In the genomic region with DNA sequence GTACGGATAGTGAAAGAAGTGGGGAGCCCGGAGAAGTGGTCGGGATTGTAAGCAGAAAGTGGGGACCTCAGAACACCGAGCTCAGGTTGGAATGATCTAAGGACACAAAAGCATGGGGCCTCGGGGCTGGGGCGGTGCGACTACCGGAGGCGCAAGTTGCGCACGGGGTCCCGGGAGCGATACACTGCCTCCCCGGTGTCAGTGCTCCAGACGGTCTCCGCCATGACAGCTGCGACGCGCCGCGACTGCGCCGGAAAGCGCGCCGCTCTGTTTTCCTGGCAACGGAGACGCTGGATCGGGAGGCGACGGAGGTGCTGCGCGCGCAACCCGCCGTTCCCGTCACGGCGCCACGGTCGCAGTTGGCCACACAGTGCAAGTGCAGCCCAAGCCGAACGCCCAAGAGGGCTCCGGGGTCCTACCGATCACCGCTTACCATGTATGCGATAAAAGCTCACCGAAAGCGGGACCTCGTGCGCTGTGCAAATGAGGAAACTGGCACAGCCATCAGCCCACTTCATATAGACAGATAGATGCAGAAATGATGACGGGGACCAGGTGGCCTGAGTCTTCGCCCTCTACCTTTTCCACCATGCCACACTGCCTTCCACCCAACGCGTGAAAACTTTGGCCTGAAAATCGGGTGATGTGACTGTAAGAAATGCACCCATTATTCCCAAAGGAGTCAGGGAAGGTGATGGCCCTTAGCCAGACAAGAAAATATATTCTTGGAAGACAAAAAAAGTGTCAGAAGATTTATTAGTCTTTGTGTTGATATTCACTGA, we compare ENCODE assay signal across 1 cellular context.
A peak's percentile ranks its signal among the peaks of the same experiment; 100 is the strongest.
TF ChIP-seq lines count a peak whose summit lies in the region.

A gene (minus strand): TSS at position 249 of the 782 bp plus-strand sequence. CDS start 25 bp downstream, at position 224.

TF ChIP-seq in K562, 482 proteins besides CTCF, POLR2A, EP300 and RAD21 (continued from another document and continues in another):
- TF ChIP-seq, protein P1, sequence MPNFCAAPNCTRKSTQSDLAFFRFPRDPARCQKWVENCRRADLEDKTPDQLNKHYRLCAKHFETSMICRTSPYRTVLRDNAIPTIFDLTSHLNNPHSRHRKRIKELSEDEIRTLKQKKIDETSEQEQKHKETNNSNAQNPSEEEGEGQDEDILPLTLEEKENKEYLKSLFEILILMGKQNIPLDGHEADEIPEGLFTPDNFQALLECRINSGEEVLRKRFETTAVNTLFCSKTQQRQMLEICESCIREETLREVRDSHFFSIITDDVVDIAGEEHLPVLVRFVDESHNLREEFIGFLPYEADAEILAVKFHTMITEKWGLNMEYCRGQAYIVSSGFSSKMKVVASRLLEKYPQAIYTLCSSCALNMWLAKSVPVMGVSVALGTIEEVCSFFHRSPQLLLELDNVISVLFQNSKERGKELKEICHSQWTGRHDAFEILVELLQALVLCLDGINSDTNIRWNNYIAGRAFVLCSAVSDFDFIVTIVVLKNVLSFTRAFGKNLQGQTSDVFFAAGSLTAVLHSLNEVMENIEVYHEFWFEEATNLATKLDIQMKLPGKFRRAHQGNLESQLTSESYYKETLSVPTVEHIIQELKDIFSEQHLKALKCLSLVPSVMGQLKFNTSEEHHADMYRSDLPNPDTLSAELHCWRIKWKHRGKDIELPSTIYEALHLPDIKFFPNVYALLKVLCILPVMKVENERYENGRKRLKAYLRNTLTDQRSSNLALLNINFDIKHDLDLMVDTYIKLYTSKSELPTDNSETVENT (CRISPR knock-in tag; IDR thresholded peaks at IDR 0.05), result 0 out of 2 replicates have a peak, but pooled peaks have one; percentile 40
- TF ChIP-seq, protein P2, sequence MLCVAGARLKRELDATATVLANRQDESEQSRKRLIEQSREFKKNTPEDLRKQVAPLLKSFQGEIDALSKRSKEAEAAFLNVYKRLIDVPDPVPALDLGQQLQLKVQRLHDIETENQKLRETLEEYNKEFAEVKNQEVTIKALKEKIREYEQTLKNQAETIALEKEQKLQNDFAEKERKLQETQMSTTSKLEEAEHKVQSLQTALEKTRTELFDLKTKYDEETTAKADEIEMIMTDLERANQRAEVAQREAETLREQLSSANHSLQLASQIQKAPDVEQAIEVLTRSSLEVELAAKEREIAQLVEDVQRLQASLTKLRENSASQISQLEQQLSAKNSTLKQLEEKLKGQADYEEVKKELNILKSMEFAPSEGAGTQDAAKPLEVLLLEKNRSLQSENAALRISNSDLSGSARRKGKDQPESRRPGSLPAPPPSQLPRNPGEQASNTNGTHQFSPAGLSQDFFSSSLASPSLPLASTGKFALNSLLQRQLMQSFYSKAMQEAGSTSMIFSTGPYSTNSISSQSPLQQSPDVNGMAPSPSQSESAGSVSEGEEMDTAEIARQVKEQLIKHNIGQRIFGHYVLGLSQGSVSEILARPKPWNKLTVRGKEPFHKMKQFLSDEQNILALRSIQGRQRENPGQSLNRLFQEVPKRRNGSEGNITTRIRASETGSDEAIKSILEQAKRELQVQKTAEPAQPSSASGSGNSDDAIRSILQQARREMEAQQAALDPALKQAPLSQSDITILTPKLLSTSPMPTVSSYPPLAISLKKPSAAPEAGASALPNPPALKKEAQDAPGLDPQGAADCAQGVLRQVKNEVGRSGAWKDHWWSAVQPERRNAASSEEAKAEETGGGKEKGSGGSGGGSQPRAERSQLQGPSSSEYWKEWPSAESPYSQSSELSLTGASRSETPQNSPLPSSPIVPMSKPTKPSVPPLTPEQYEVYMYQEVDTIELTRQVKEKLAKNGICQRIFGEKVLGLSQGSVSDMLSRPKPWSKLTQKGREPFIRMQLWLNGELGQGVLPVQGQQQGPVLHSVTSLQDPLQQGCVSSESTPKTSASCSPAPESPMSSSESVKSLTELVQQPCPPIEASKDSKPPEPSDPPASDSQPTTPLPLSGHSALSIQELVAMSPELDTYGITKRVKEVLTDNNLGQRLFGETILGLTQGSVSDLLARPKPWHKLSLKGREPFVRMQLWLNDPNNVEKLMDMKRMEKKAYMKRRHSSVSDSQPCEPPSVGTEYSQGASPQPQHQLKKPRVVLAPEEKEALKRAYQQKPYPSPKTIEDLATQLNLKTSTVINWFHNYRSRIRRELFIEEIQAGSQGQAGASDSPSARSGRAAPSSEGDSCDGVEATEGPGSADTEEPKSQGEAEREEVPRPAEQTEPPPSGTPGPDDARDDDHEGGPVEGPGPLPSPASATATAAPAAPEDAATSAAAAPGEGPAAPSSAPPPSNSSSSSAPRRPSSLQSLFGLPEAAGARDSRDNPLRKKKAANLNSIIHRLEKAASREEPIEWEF (CRISPR knock-in tag; IDR thresholded peaks at IDR 0.05), result no peak
- TF ChIP-seq PCBP2 (IDR thresholded peaks at IDR 0.05; ENCODE audit: low read depth, low read length, poor library complexity, severe bottlenecking) (no peak), DDX20 (tag; IDR thresholded peaks at IDR 0.05; ENCODE audit: low read depth) (no peak), ZNF644 (tag; IDR thresholded peaks at IDR 0.05; ENCODE audit: low read depth) (no peak), ZNF57 (CRISPR knock-in tag; IDR thresholded peaks at IDR 0.05) (no peak), ZFPM2 (CRISPR knock-in tag; IDR thresholded peaks at IDR 0.05) (no peak), TFAM (CRISPR knock-in tag; conservative IDR thresholded peaks at IDR 0.05) (no peak), MEIS2 (IDR thresholded peaks at IDR 0.05; ENCODE audit: partially characterized antibody) (peak; percentile 82), ZBTB8A (IDR thresholded peaks at IDR 0.05; ENCODE audit: partially characterized antibody) (no peak), ZKSCAN8 (CRISPR knock-in tag; IDR thresholded peaks at IDR 0.05) (no peak), CAMTA2 (CRISPR knock-in tag; conservative IDR thresholded peaks at IDR 0.05) (no peak), SIN3A (IDR thresholded peaks at IDR 0.05; ENCODE audit: borderline replicate concordance in 2 of 2, control insufficient read depth in 1 of 2, low read depth in 2 of 2, low read length in 2 of 2) (peak; percentile 59 to 66; a peak in 2 of 4 replicates), POLR3G (IDR thresholded peaks at IDR 0.05; ENCODE audit: extremely low read depth, insufficient read length, insufficient replicate concordance) (no peak), SLC30A9 (CRISPR knock-in tag; IDR thresholded peaks at IDR 0.05) (no peak), CBX8 (IDR thresholded peaks at IDR 0.05; ENCODE audit: borderline replicate concordance, extremely low read depth, low read depth, low read length, poor library complexity, severe bottlenecking) (no peak), PHB (CRISPR knock-in tag; IDR thresholded peaks at IDR 0.05) (no peak), GABPB1 (CRISPR knock-in tag; IDR thresholded peaks at IDR 0.05) (peak; percentile 89), ZNF76 (CRISPR knock-in tag; IDR thresholded peaks at IDR 0.05; ENCODE audit: borderline replicate concordance) (no peak), XRCC5 (IDR thresholded peaks at IDR 0.05; ENCODE audit: low read depth, low read length) (0 out of 2 replicates have a peak, but pooled peaks have one; percentile 66), BRCA1 (IDR thresholded peaks at IDR 0.05) (no peak), BRCA1 (CRISPR knock-in tag; IDR thresholded peaks at IDR 0.05) (no peak), TCF7L2 (IDR thresholded peaks at IDR 0.05; ENCODE audit: low read depth, low read length) (no peak), XRCC3 (IDR thresholded peaks at IDR 0.05) (no peak), ZNF436 (CRISPR knock-in tag; IDR thresholded peaks at IDR 0.05) (no peak), NR2F6 (CRISPR knock-in tag; IDR thresholded peaks at IDR 0.05) (no peak), CCNT2 (IDR thresholded peaks at IDR 0.05; ENCODE audit: borderline replicate concordance, extremely low read depth, insufficient read length, low read depth, low read length) (peak; percentile 78)
- TF ChIP-seq, protein P3, sequence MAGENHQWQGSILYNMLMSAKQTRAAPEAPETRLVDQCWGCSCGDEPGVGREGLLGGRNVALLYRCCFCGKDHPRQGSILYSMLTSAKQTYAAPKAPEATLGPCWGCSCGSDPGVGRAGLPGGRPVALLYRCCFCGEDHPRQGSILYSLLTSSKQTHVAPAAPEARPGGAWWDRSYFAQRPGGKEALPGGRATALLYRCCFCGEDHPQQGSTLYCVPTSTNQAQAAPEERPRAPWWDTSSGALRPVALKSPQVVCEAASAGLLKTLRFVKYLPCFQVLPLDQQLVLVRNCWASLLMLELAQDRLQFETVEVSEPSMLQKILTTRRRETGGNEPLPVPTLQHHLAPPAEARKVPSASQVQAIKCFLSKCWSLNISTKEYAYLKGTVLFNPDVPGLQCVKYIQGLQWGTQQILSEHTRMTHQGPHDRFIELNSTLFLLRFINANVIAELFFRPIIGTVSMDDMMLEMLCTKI (IDR thresholded peaks at IDR 0.05; ENCODE audit: partially characterized antibody), result no peak
- TF ChIP-seq, protein P4, sequence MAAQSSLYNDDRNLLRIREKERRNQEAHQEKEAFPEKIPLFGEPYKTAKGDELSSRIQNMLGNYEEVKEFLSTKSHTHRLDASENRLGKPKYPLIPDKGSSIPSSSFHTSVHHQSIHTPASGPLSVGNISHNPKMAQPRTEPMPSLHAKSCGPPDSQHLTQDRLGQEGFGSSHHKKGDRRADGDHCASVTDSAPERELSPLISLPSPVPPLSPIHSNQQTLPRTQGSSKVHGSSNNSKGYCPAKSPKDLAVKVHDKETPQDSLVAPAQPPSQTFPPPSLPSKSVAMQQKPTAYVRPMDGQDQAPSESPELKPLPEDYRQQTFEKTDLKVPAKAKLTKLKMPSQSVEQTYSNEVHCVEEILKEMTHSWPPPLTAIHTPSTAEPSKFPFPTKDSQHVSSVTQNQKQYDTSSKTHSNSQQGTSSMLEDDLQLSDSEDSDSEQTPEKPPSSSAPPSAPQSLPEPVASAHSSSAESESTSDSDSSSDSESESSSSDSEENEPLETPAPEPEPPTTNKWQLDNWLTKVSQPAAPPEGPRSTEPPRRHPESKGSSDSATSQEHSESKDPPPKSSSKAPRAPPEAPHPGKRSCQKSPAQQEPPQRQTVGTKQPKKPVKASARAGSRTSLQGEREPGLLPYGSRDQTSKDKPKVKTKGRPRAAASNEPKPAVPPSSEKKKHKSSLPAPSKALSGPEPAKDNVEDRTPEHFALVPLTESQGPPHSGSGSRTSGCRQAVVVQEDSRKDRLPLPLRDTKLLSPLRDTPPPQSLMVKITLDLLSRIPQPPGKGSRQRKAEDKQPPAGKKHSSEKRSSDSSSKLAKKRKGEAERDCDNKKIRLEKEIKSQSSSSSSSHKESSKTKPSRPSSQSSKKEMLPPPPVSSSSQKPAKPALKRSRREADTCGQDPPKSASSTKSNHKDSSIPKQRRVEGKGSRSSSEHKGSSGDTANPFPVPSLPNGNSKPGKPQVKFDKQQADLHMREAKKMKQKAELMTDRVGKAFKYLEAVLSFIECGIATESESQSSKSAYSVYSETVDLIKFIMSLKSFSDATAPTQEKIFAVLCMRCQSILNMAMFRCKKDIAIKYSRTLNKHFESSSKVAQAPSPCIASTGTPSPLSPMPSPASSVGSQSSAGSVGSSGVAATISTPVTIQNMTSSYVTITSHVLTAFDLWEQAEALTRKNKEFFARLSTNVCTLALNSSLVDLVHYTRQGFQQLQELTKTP (IDR thresholded peaks at IDR 0.05; ENCODE audit: low read depth in 1 of 2, partially characterized antibody in 2 of 2), result no peak
- TF ChIP-seq, protein P5, sequence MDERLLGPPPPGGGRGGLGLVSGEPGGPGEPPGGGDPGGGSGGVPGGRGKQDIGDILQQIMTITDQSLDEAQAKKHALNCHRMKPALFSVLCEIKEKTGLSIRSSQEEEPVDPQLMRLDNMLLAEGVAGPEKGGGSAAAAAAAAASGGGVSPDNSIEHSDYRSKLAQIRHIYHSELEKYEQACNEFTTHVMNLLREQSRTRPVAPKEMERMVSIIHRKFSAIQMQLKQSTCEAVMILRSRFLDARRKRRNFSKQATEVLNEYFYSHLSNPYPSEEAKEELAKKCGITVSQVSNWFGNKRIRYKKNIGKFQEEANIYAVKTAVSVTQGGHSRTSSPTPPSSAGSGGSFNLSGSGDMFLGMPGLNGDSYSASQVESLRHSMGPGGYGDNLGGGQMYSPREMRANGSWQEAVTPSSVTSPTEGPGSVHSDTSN (CRISPR knock-in tag; IDR thresholded peaks at IDR 0.05; ENCODE audit: low read depth), result no peak
- TF ChIP-seq, protein P5 (tag; conservative IDR thresholded peaks at IDR 0.05; ENCODE audit: low read depth), result no peak
- TF ChIP-seq, protein P6, sequence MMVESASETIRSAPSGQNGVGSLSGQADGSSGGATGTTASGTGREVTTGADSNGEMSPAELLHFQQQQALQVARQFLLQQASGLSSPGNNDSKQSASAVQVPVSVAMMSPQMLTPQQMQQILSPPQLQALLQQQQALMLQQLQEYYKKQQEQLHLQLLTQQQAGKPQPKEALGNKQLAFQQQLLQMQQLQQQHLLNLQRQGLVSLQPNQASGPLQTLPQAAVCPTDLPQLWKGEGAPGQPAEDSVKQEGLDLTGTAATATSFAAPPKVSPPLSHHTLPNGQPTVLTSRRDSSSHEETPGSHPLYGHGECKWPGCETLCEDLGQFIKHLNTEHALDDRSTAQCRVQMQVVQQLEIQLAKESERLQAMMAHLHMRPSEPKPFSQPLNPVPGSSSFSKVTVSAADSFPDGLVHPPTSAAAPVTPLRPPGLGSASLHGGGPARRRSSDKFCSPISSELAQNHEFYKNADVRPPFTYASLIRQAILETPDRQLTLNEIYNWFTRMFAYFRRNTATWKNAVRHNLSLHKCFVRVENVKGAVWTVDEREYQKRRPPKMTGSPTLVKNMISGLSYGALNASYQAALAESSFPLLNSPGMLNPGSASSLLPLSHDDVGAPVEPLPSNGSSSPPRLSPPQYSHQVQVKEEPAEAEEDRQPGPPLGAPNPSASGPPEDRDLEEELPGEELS (CRISPR knock-in tag; IDR thresholded peaks at IDR 0.05; ENCODE audit: borderline replicate concordance), result no peak
- TF ChIP-seq, protein P7, sequence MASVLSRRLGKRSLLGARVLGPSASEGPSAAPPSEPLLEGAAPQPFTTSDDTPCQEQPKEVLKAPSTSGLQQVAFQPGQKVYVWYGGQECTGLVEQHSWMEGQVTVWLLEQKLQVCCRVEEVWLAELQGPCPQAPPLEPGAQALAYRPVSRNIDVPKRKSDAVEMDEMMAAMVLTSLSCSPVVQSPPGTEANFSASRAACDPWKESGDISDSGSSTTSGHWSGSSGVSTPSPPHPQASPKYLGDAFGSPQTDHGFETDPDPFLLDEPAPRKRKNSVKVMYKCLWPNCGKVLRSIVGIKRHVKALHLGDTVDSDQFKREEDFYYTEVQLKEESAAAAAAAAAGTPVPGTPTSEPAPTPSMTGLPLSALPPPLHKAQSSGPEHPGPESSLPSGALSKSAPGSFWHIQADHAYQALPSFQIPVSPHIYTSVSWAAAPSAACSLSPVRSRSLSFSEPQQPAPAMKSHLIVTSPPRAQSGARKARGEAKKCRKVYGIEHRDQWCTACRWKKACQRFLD (CRISPR knock-in tag; IDR thresholded peaks at IDR 0.05), result 0 out of 2 replicates have a peak, but pooled peaks have one; percentile 10
